8 cellular contexts compared by ENCODE assay signal in the genomic region with DNA sequence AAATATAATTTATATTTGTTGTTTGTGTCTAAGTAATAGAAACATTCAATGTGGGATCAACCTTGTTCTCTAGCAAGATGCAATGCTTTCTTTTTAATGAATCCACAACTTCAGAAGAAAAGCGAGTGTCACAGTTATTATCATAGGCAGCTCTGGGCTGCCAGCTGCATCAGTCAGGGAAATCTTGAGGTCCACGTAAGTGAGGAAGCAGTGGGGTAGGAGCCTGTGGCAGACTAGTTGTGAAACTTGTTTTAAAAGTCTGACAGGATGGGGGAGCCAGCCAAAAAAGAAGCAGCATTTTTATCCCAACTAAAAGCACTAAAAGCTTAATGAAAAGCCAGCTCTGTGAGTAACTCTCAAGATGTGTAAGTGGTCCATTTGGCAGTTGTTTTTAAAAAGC.
"Had no signal": no experiment of that assay in that cellular context is flagged by ENCODE, and none has a peak within 500 bp of the region (broad histone marks: within the 10 kb centered on the region; RNA-seq: fewer than 3 reads in every experiment).

No MANE protein-coding gene starts in this region.

- H3K27ac Mint-ChIP-seq: HFFc6, IgD-negative memory B cell had no signal

- H3K36me3 ChIP-seq: HAP-1 had no signal

- ATAC-seq: HCT116, HepG2 had no signal

- DNase-seq: GOT3, H7, HFFc6 had no signal

- H3K9me3 Mint-ChIP-seq: HFFc6, IgD-negative memory B cell had no signal

- H3K9me3 ChIP-seq: HAP-1 had no signal

- H3K4me1 ChIP-seq: HAP-1 had no signal

- H3K4me3 Mint-ChIP-seq: HFFc6, IgD-negative memory B cell had no signal

- H3K27ac ChIP-seq: HL-60 had no signal

- H3K4me3 ChIP-seq: HAP-1 had no signal

- H3K4me1 Mint-ChIP-seq: IgD-negative memory B cell had no signal

- H3K36me3 Mint-ChIP-seq: IgD-negative memory B cell had no signal
